In genomic region chr1:14626869-14627607, GRCh38 we compare ENCODE assay signal across 15 cellular contexts. TPM values are rescaled to one million over a fixed set of nuclear protein-coding genes. Genes with fewer than 3 reads are reported as not detected.
DNase-seq lines count a peak whose midpoint lies in the region; ATAC-seq and TF ChIP-seq lines count a peak whose summit lies in the region.
"Had no signal": no experiment of that assay in that cellular context is flagged by ENCODE, and none has a peak within 500 bp of the region (broad histone marks: within the 10 kb centered on the region; RNA-seq: fewer than 3 reads in every experiment).

No MANE protein-coding gene starts in this region.

- ATAC-seq in esophagus mucosa (peak; percentile 74), GM18868 (IDR thresholded peaks at IDR 0.05; ENCODE audit: unreplicated experiment) (no peak)
- ATAC-seq in activated CD8-positive, alpha-beta memory T cell treated with anti-CD3 and anti-CD28 coated beads, Interleukin-2, amount 10 ng/mL, durations not matched to agents 7 days and 5 days: no peak
- ATAC-seq: effector memory CD8-positive, alpha-beta T cell had no signal

- H3K4me1 Mint-ChIP-seq in mesothelial cell of epicardium: peaks cover 36% of the 10 kb centered on the region
- H3K4me1 Mint-ChIP-seq in activated CD8-positive, alpha-beta memory T cell treated with anti-CD3 and anti-CD28 coated beads, Interleukin-2, amount 10 ng/mL, durations not matched to agents 7 days and 5 days: no peaks in the 10 kb centered on the region

- peak overlapping the region; percentile 2 for H3K27ac Mint-ChIP-seq in mesothelial cell of epicardium
- no peak overlapping the region for H3K27ac Mint-ChIP-seq in activated CD8-positive, alpha-beta memory T cell treated with anti-CD3 and anti-CD28 coated beads, Interleukin-2, amount 10 ng/mL, durations not matched to agents 7 days and 5 days
- H3K27ac Mint-ChIP-seq: effector memory CD8-positive, alpha-beta T cell had no signal

- H3K4me3 Mint-ChIP-seq in mesothelial cell of epicardium: no peak overlapping the region
- H3K4me3 Mint-ChIP-seq in activated CD8-positive, alpha-beta memory T cell treated with anti-CD3 and anti-CD28 coated beads, Interleukin-2, amount 10 ng/mL, durations not matched to agents 7 days and 5 days: no peak overlapping the region
- H3K4me3 Mint-ChIP-seq: effector memory CD8-positive, alpha-beta T cell had no signal

- no peaks in the 10 kb centered on the region for H3K27me3 Mint-ChIP-seq in mesothelial cell of epicardium (ENCODE audit: low read depth)
- no peaks in the 10 kb centered on the region for H3K27me3 Mint-ChIP-seq in activated CD8-positive, alpha-beta memory T cell treated with anti-CD3 and anti-CD28 coated beads, Interleukin-2, amount 10 ng/mL, durations not matched to agents 7 days and 5 days

- H3K9me3 Mint-ChIP-seq in mesothelial cell of epicardium: peaks cover 5% of the 10 kb centered on the region
- no peaks in the 10 kb centered on the region for H3K9me3 Mint-ChIP-seq in activated CD8-positive, alpha-beta memory T cell treated with anti-CD3 and anti-CD28 coated beads, Interleukin-2, amount 10 ng/mL, durations not matched to agents 7 days and 5 days (ENCODE audit: low read depth)
- H3K9me3 Mint-ChIP-seq: effector memory CD8-positive, alpha-beta T cell had no signal

- no peak for TF ChIP-seq CTCF in mesothelial cell of epicardium (IDR thresholded peaks at IDR 0.05; ENCODE audit: unreplicated experiment)

- CTCF ChIA-PET in activated CD8-positive, alpha-beta memory T cell treated with anti-CD3 and anti-CD28 coated beads, Interleukin-2, amount 10 ng/mL, durations not matched to agents 7 days and 5 days (lab: Charles Lee): no interaction called here

- H3K36me3 Mint-ChIP-seq in mesothelial cell of epicardium: peaks cover 3% of the 10 kb centered on the region
- no peaks in the 10 kb centered on the region for H3K36me3 Mint-ChIP-seq in activated CD8-positive, alpha-beta memory T cell treated with anti-CD3 and anti-CD28 coated beads, Interleukin-2, amount 10 ng/mL, durations not matched to agents 7 days and 5 days

- DNase-seq in AG08396 (ENCODE audit: low spot score) (peak; percentile 32), NCI-H510A (lab: John Stamatoyannopoulos, UW) (peak; percentile 92), mesothelial cell of epicardium (ENCODE audit: low spot score in 2 of 2, unreplicated experiment in 2 of 2) (no peak), NOMO-1 treated with dmso at 0.1 percent for 144 hours (lab: John Stamatoyannopoulos, UW; ENCODE audit: unreplicated experiment) (no peak), cerebellar cortex (ENCODE audit: low spot score) (no peak)
- no peak for DNase-seq in activated CD8-positive, alpha-beta memory T cell treated with anti-CD3 and anti-CD28 coated beads, Interleukin-2, amount 10 ng/mL, durations not matched to agents 7 days and 5 days
- DNase-seq: activated CD4-positive, CD25-positive, alpha-beta regulatory T cell treated with anti-CD3 and anti-CD28 coated beads, Interleukin-2, amount 50 U/mL, for 72 hours; activated gamma-delta T cell treated with Interleukin-2 at 50 U/mL for 16 hours; AML-193; effector memory CD8-positive, alpha-beta T cell; NCI-H187 treated with DMSO at 0.1 percent for 48 hours; stimulated activated CD4-positive, alpha-beta T cell treated with anti-CD3 and anti-CD28 coated beads, Interleukin-4, amount 100 ng/mL, for 4 hours; testis had no signal

RNA-seq across cellular contexts. Expression of gene KAZN, which starts 28.6 kb away (rescaled TPM):
- total RNA-seq in esophagus mucosa (33.9 TPM), mesothelial cell of epicardium (36.3 to 38.8 TPM (median 38.4 TPM) in 3 replicates)
- under 1 TPM; 0.12 to 0.15 TPM for total RNA-seq in activated CD8-positive, alpha-beta memory T cell treated with anti-CD3 and anti-CD28 coated beads, Interleukin-2, amount 10 ng/mL, durations not matched to agents 7 days and 5 days

Comparison
In these comparisons a context has a peak if more than half of its experiments do, and no peak if none do; other contexts are left out.
1. DNase-seq: peak in AG08396 (single experiment) and NCI-H510A (single experiment); none in mesothelial cell of epicardium (0 of 2), NOMO-1 treated with dmso at 0.1 percent for 144 hours (single experiment), activated CD8-positive, alpha-beta memory T cell treated with anti-CD3 and anti-CD28 coated beads, Interleukin-2, amount 10 ng/mL, durations not matched to agents 7 days and 5 days (single experiment) and cerebellar cortex (single experiment).
2. RNA of gene KAZN, which starts 28.6 kb away (total RNA-seq): 36.3 to 38.8 TPM in mesothelial cell of epicardium and 33.9 TPM in esophagus mucosa (single experiment); 0.12 to 0.15 TPM in activated CD8-positive, alpha-beta memory T cell treated with anti-CD3 and anti-CD28 coated beads, Interleukin-2, amount 10 ng/mL, durations not matched to agents 7 days and 5 days; every median in the first group is over 10 times any median in the second.